In genomic region chr3:150759319-150759718, GRCh38 we compare ENCODE assay signal across 12 cellular contexts. TPM values are rescaled to one million over a fixed set of nuclear protein-coding genes. Genes with fewer than 3 reads are reported as not detected.
A peak's percentile ranks its signal among the peaks of the same experiment; 100 is the strongest.
DNase-seq lines count a peak whose midpoint lies in the region; ATAC-seq and TF ChIP-seq lines count a peak whose summit lies in the region.
"Had no signal": no experiment of that assay in that cellular context is flagged by ENCODE, and none has a peak within 500 bp of the region (broad histone marks: within the 10 kb centered on the region; RNA-seq: fewer than 3 reads in every experiment).

No MANE protein-coding gene starts in this region.

- H3K27me3 ChIP-seq in foreskin keratinocyte = no peaks in the 10 kb centered on the region
- H3K27me3 ChIP-seq in subcutaneous abdominal adipose tissue (ENCODE audit: control insufficient read depth in 5 of 5, insufficient read depth in 4 of 5, low read length in 5 of 5) = no peaks in the 10 kb centered on the region

- peak; percentile 14 to 36 for ATAC-seq in activated T-cell treated with anti-CD3 and anti-CD28 coated beads, Interleukin-2, amount 50 U/mL, for 72 hours (replicated peaks in 1 of 2)
- ATAC-seq in foreskin keratinocyte = peak; percentile 51
- no peak for ATAC-seq in HG03460 (IDR thresholded peaks at IDR 0.05; ENCODE audit: unreplicated experiment)

- H3K27me3 Mint-ChIP-seq in activated T-cell treated with anti-CD3 and anti-CD28 coated beads, Interleukin-2, amount 50 U/mL, for 72 hours (ENCODE audit: low read depth) = no peaks in the 10 kb centered on the region
- no peaks in the 10 kb centered on the region for H3K27me3 Mint-ChIP-seq in T-helper 2 cell treated with Interferon-gamma antibody and Interleukin-4, amounts not matched to agents 5 μg/mL and 100 μg/mL, for 36 hours (ENCODE audit: low read depth)

- peak overlapping the region; percentile 96 for H3K27ac ChIP-seq in foreskin keratinocyte
- H3K27ac ChIP-seq in subcutaneous abdominal adipose tissue (ENCODE audit: low read depth, low read length) = peak overlapping the region; percentile 100
- H3K27ac ChIP-seq: SK-N-MC had no signal

- H3K36me3 Mint-ChIP-seq in activated T-cell treated with anti-CD3 and anti-CD28 coated beads, Interleukin-2, amount 50 U/mL, for 72 hours (ENCODE audit: insufficient read depth in 2 of 2) = peaks cover 28 to 58% of the 10 kb centered on the region in 2 donors
- H3K36me3 Mint-ChIP-seq in T-helper 2 cell treated with Interferon-gamma antibody and Interleukin-4, amounts not matched to agents 5 μg/mL and 100 μg/mL, for 36 hours (ENCODE audit: low read depth) = peaks cover 50% of the 10 kb centered on the region

- H3K9me3 ChIP-seq in subcutaneous abdominal adipose tissue (ENCODE audit: control insufficient read depth in 5 of 5, low read length in 5 of 5) = no peaks in the 10 kb centered on the region

- H3K4me1 Mint-ChIP-seq in activated T-cell treated with anti-CD3 and anti-CD28 coated beads, Interleukin-2, amount 50 U/mL, for 72 hours (ENCODE audit: low read depth) = peaks cover 67% of the 10 kb centered on the region
- peaks cover 48% of the 10 kb centered on the region for H3K4me1 Mint-ChIP-seq in T-helper 2 cell treated with Interferon-gamma antibody and Interleukin-4, amounts not matched to agents 5 μg/mL and 100 μg/mL, for 36 hours (ENCODE audit: low read depth)

- TF ChIP-seq CTCF in foreskin keratinocyte (conservative IDR thresholded peaks at IDR 0.05) = no peak

- peak overlapping the region; percentile 100 for H3K27ac Mint-ChIP-seq in activated T-cell treated with anti-CD3 and anti-CD28 coated beads, Interleukin-2, amount 50 U/mL, for 72 hours
- H3K27ac Mint-ChIP-seq in T-helper 2 cell treated with Interferon-gamma antibody and Interleukin-4, amounts not matched to agents 5 μg/mL and 100 μg/mL, for 36 hours = peak overlapping the region; percentile 97

- DNase-seq in activated T-cell treated with anti-CD3 and anti-CD28 coated beads, Interleukin-2, amount 50 U/mL, for 72 hours = peak in 1 of 2 donors; percentile 36
- DNase-seq in activated T-cell treated with anti-CD3 and anti-CD28 coated beads, Interleukin-2, amount 50 U/mL, for 48 hours = no peak
- no peak for DNase-seq in T-helper 2 cell treated with Interferon-gamma antibody and Interleukin-4, amounts not matched to agents 5 μg/mL and 100 μg/mL, for 36 hours (ENCODE audit: low spot score)
- peak; percentile 86 to 93 for DNase-seq in foreskin keratinocyte
- no peak for DNase-seq in NCI-H1105 treated with DMSO at 0.1 percent for 48 hours (lab: John Stamatoyannopoulos, UW)
- DNase-seq in MV-4-11 (lab: John Stamatoyannopoulos, UW) = no peak
- DNase-seq: dermis blood vessel endothelial cell; stimulated activated CD4-positive, alpha-beta T cell treated with anti-CD3 and anti-CD28 coated beads, Interleukin-4, amount 100 ng/mL, for 1 hour had no signal

- H3K36me3 ChIP-seq in subcutaneous abdominal adipose tissue (ENCODE audit: control insufficient read depth in 5 of 5, insufficient read depth in 5 of 5, low read length in 5 of 5) = peaks cover 0 to 2% (median 0%) of the 10 kb centered on the region in 5 donors

- no peaks in the 10 kb centered on the region for H3K9me3 Mint-ChIP-seq in activated T-cell treated with anti-CD3 and anti-CD28 coated beads, Interleukin-2, amount 50 U/mL, for 72 hours
- H3K9me3 Mint-ChIP-seq in T-helper 2 cell treated with Interferon-gamma antibody and Interleukin-4, amounts not matched to agents 5 μg/mL and 100 μg/mL, for 36 hours = peaks cover 1% of the 10 kb centered on the region
- H3K9me3 Mint-ChIP-seq: nephron had no signal

- H3K4me3 Mint-ChIP-seq in activated T-cell treated with anti-CD3 and anti-CD28 coated beads, Interleukin-2, amount 50 U/mL, for 72 hours = peak overlapping the region; percentile 94 to 99
- H3K4me3 Mint-ChIP-seq in T-helper 2 cell treated with Interferon-gamma antibody and Interleukin-4, amounts not matched to agents 5 μg/mL and 100 μg/mL, for 36 hours = peak overlapping the region; percentile 90

- H3K9ac ChIP-seq in subcutaneous abdominal adipose tissue (ENCODE audit: low read length in 5 of 5) = no peak overlapping the region

- H3K4me3 ChIP-seq in subcutaneous abdominal adipose tissue (ENCODE audit: low read depth in 1 of 5, low read length in 5 of 5) = peak overlapping the region in 1 of 5 donors; percentile 12

- peaks cover 19% of the 10 kb centered on the region for H3K4me1 ChIP-seq in foreskin keratinocyte
- peaks cover 2 to 54% (median 49%) of the 10 kb centered on the region in 5 donors for H3K4me1 ChIP-seq in subcutaneous abdominal adipose tissue (ENCODE audit: control insufficient read depth in 5 of 5, insufficient read depth in 5 of 5, low read length in 5 of 5)

RNA-seq across cellular contexts. Expression of gene SIAH2, which starts 3.6 kb away (rescaled TPM):
- 100 to 1,000 TPM in 1 of 2 donors, 10 to 100 TPM in 1; 91.2 to 124 TPM for total RNA-seq in activated T-cell treated with anti-CD3 and anti-CD28 coated beads, Interleukin-2, amount 50 U/mL, for 72 hours
- 33.3 and 37.7 TPM in 2 replicates for total RNA-seq in foreskin keratinocyte
- 26.5 and 30.2 TPM in 2 replicates for polyA plus RNA-seq in foreskin keratinocyte

RNA-seq across cellular contexts. Expression of gene ERICH6, which starts 55.6 kb away (rescaled TPM):
- under 1 TPM in 1 of 2 donors, not detected in 1; 0.19 TPM for total RNA-seq in activated T-cell treated with anti-CD3 and anti-CD28 coated beads, Interleukin-2, amount 50 U/mL, for 72 hours
- not detected in 2 replicates for total RNA-seq in foreskin keratinocyte
- polyA plus RNA-seq in foreskin keratinocyte = not detected in 2 replicates
- total RNA-seq: dermis blood vessel endothelial cell had no signal

Comparison
In these comparisons a context has a peak if more than half of its experiments do, and no peak if none do; other contexts are left out.
1. DNase-seq: peak in foreskin keratinocyte (2 of 2); none in activated T-cell treated with anti-CD3 and anti-CD28 coated beads, Interleukin-2, amount 50 U/mL, for 48 hours (0 of 2), T-helper 2 cell treated with Interferon-gamma antibody and Interleukin-4, amounts not matched to agents 5 μg/mL and 100 μg/mL, for 36 hours (single experiment), NCI-H1105 treated with DMSO at 0.1 percent for 48 hours (single experiment) and MV-4-11 (single experiment).